ENCODE assay signal across 10 cellular contexts in the genomic region with DNA sequence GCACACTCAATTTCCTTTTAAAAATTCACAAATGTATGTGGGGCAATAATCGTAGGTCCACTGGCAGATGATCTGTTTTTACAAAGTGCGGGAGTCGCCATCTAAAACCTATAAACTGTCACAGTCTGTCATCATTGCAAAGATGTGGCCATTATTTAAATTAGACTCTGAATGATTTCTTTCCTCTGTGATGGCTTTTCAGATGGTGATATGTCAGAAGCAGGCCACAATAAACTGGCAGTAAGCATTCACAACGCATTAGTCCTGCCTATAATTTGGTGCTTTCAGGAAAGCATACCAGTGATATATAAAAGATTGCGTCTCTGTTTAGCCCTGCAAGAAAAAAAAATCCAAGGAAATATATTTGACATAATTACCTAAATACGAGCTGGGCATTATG.
"Had no signal": no experiment of that assay in that cellular context is flagged by ENCODE, and none has a peak within 500 bp of the region (broad histone marks: within the 10 kb centered on the region; RNA-seq: fewer than 3 reads in every experiment).

No MANE protein-coding gene starts in this region.

- H3K4me3 ChIP-seq: GM23248, GM23338, HAP-1 had no signal

- H3K4me2 ChIP-seq: GM23338 had no signal

- DNase-seq: GM23248, GOT3, H7, H9, HCEC 1CT, HFFc6 had no signal

- FAIRE-seq: H1, H54 had no signal

- H3K9ac ChIP-seq: GM23248 had no signal

- H3K9me3 ChIP-seq: HAP-1 had no signal

- H3K27ac ChIP-seq: GM23248 had no signal

- H2AFZ ChIP-seq: GM23248, GM23338 had no signal

- H3K36me3 ChIP-seq: HAP-1 had no signal
